ENCODE assay signal across 8 cellular contexts in genomic region chr5:81750308-81751008, GRCh38. TPM values are rescaled to one million over a fixed set of nuclear protein-coding genes. Genes with fewer than 3 reads are reported as not detected.
DNase-seq lines count a peak whose midpoint lies in the region; ATAC-seq and TF ChIP-seq lines count a peak whose summit lies in the region.

No MANE protein-coding gene starts in this region.

- TF ChIP-seq CTCF in CD4-positive, alpha-beta T cell (IDR thresholded peaks at IDR 0.05): no peak
- no peak for TF ChIP-seq CTCF in RWPE1 (conservative IDR thresholded peaks at IDR 0.05; ENCODE audit: low read depth)
- TF ChIP-seq CTCF in brain microvascular endothelial cell (IDR thresholded peaks at IDR 0.05; ENCODE audit: low read depth, low read length, missing control alignments): no peak
- no peak for TF ChIP-seq CTCF in stomach (IDR thresholded peaks at IDR 0.05)

- TF ChIP-seq EP300 in stomach (IDR thresholded peaks at IDR 0.05): no peak

- CTCF ChIA-PET in CD4-positive, alpha-beta T cell (lab: Charles Lee): interaction anchor here (0.8 to 2.5 kb wide), 5 partner anchors 10 to 101 kb away, joined by 3 to 11 read pairs (median 5); no protein-coding TSS in a partner anchor
- CTCF ChIA-PET in RWPE1 (lab: Yijun Ruan, JAX): interaction anchor here (0.7 to 1.9 kb wide), 5 partner anchors 16 to 415 kb away, joined by 3 to 8 read pairs (median 3); no protein-coding TSS in a partner anchor

- H3K27ac ChIP-seq in CD4-positive, alpha-beta T cell (ENCODE audit: low read depth, low read length): peak overlapping the region; percentile 79
- H3K27ac ChIP-seq in RWPE1: peak overlapping the region; percentile 97
- peak overlapping the region; percentile 24 for H3K27ac ChIP-seq in brain microvascular endothelial cell
- peak overlapping the region; percentile 90 to 100 (median 94) for H3K27ac ChIP-seq in stomach

- peaks cover 8 to 68% (median 36%) of the 10 kb centered on the region in 4 donors for H3K4me1 ChIP-seq in stomach

- in situ Hi-C loops in brain microvascular endothelial cell (cut with HindIII; ENCODE audit: low pct_ligation_motif_present, low sequenced_read_pairs): no loop called here

- WGBS in stomach, 5 donors: 0 to 1% (median 1%) methylated on average over 31 to 90 of the region's 90 CpGs; no CpG with 5 or more reads in 1 of the 5 donors

- H3K4me1 Mint-ChIP-seq in CD4-positive, alpha-beta T cell (ENCODE audit: low read depth): peaks cover 49% of the 10 kb centered on the region

- peak overlapping the region; percentile 89 for H3K4me3 ChIP-seq in brain microvascular endothelial cell (ENCODE audit: low read depth, low read length)
- H3K4me3 ChIP-seq in stomach: peak overlapping the region; percentile 85 to 97 (median 94)

- no peaks in the 10 kb centered on the region for H3K27me3 Mint-ChIP-seq in CD4-positive, alpha-beta T cell

- peak overlapping the region; percentile 97 for H3K4me3 Mint-ChIP-seq in CD4-positive, alpha-beta T cell

- peak overlapping the region; percentile 96 for H3K27ac Mint-ChIP-seq in CD4-positive, alpha-beta T cell

- H3K27me3 ChIP-seq in CD4-positive, alpha-beta T cell (ENCODE audit: control insufficient read depth, insufficient read depth, low read length): no peaks in the 10 kb centered on the region
- H3K27me3 ChIP-seq in brain microvascular endothelial cell (replicated peaks) (no peaks in the 10 kb centered on the region), stomach (peaks cover 0 to 4% (median 0%) of the 10 kb centered on the region in 3 donors)

- no peak for TF ChIP-seq POLR2A in stomach (IDR thresholded peaks at IDR 0.05)

- no peaks in the 10 kb centered on the region for H3K9me3 Mint-ChIP-seq in CD4-positive, alpha-beta T cell

- ATAC-seq in CD4-positive, alpha-beta T cell (ENCODE audit: poor library complexity): peak; percentile 5
- peak; percentile 22 for ATAC-seq in GM21528 (IDR thresholded peaks at IDR 0.05; ENCODE audit: low FRiP score, unreplicated experiment)
- no peak for ATAC-seq in GM21360 (IDR thresholded peaks at IDR 0.05; ENCODE audit: unreplicated experiment)

- H3K36me3 Mint-ChIP-seq in CD4-positive, alpha-beta T cell (ENCODE audit: low read depth): peaks cover 11% of the 10 kb centered on the region

- intact Hi-C loops in CD4-positive, alpha-beta T cell (cut with DNase I, micrococcal nuclease): loop anchor here (1.0 to 10.0 kb wide), 8 partner anchors 37 to 524 kb away; partner anchors contain the start of genes ATG10 (in 1 of the 2) and RPS23 (in 1 of the 2)
- intact Hi-C loops in stomach (cut with DNase I; ENCODE audit: low total_unique reads): loop anchor here (5.0 to 10.0 kb wide), 2 partner anchors 102 to 414 kb away; no protein-coding TSS in a partner anchor

- peak in 7 of 10 experiments; percentile 2 to 43 (median 23) for DNase-seq in CD4-positive, alpha-beta T cell
- DNase-seq in RWPE1 (ENCODE audit: low spot score): peak; percentile 41
- no peak for DNase-seq in brain microvascular endothelial cell
- DNase-seq in left kidney (ENCODE audit: low read depth, low spot score): peak; percentile 62
- peak; percentile 34 for DNase-seq in stomach
- DNase-seq in NCI-H2196 treated with DMSO at 0.1 percent for 48 hours (lab: John Stamatoyannopoulos, UW; ENCODE audit: unreplicated experiment): no peak

- H3K36me3 ChIP-seq in brain microvascular endothelial cell (replicated peaks) (no peaks in the 10 kb centered on the region), stomach (no peaks in the 10 kb centered on the region)

- H3K9me3 ChIP-seq in CD4-positive, alpha-beta T cell (ENCODE audit: control insufficient read depth, low read length): no peaks in the 10 kb centered on the region
- H3K9me3 ChIP-seq in stomach: no peaks in the 10 kb centered on the region

- POLR2A ChIA-PET in CD4-positive, alpha-beta T cell (lab: Charles Lee): interaction anchor here (0.9 to 6.9 kb wide), 43 partner anchors 9 to 1327 kb away, joined by 3 to 383 read pairs (median 5); partner anchors contain the start of genes ATG10, DHFR, RPS23 and TMEM167A
- POLR2A ChIA-PET in RWPE1 (lab: Yijun Ruan, JAX; ENCODE audit: low non-redundant PET): interaction anchor here (0.7 to 1.9 kb wide), 2 partner anchors 88 to 101 kb away, joined by 4 to 43 read pairs; no protein-coding TSS in a partner anchor

RNA-seq across cellular contexts. Expression of gene SSBP2, which starts 0.4 kb away (rescaled TPM):
- total RNA-seq in CD4-positive, alpha-beta T cell: 10 to 100 TPM; 33.5 to 36.3 TPM
- 10 to 100 TPM in 4 of 5 donors, under 1 TPM in 1; 0.87 to 86.2 (median 37.3) TPM for total RNA-seq in stomach
- polyA plus RNA-seq in stomach: 10 to 100 TPM; 14.7 to 28.3 (median 20.9) TPM

Comparison
In these comparisons a context has a peak if more than half of its experiments do, and no peak if none do; other contexts are left out.
1. DNase-seq: peak in CD4-positive, alpha-beta T cell (7 of 10), RWPE1 (single experiment), left kidney (single experiment) and stomach (single experiment); none in brain microvascular endothelial cell (single experiment) and NCI-H2196 treated with DMSO at 0.1 percent for 48 hours (single experiment).
2. H3K27ac ChIP-seq: peak in every context shown above with its lines; median percentile 97 in RWPE1; 94 in stomach; 79 in CD4-positive, alpha-beta T cell; 24 in brain microvascular endothelial cell.